3 cellular contexts compared by ENCODE assay signal in the genomic region with DNA sequence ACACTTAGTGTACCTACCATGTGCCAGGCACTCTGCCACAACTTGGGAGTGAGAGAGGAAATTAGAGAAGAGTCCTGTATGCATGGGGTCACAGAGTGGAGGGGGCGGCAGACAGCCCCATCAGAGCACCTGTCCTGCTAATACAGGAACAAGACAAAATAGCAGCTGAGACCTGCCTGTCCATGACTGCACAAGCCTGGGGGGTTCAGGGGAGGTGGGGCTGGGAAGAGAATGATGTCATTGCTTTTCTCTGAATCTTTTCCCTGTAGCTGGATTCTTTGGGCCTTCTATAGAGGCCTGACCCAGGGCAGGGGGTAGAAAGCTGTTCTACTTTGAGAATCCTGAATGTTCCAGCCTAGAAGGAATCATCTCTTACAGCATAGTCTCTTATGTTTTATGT.
TF ChIP-seq lines count a peak whose summit lies in the region.

No MANE protein-coding gene starts in this region.

TF ChIP-seq in K562, 482 proteins besides CTCF, POLR2A, EP300 and RAD21:
- TF ChIP-seq ZNF121 (CRISPR knock-in tag; conservative IDR thresholded peaks at IDR 0.05): no peak
- TF ChIP-seq ATF7 (IDR thresholded peaks at IDR 0.05): peak; percentile 54; the same call in 1 of the 2 replicates
- TF ChIP-seq, protein P1, sequence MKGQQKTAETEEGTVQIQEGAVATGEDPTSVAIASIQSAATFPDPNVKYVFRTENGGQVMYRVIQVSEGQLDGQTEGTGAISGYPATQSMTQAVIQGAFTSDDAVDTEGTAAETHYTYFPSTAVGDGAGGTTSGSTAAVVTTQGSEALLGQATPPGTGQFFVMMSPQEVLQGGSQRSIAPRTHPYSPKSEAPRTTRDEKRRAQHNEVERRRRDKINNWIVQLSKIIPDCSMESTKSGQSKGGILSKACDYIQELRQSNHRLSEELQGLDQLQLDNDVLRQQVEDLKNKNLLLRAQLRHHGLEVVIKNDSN (CRISPR knock-in tag; IDR thresholded peaks at IDR 0.05): no peak
- TF ChIP-seq ZNF584 (CRISPR knock-in tag; IDR thresholded peaks at IDR 0.05; ENCODE audit: low read depth): no peak
- TF ChIP-seq SMC3 (conservative IDR thresholded peaks at IDR 0.05; ENCODE audit: insufficient read depth, low read depth, low read length): no peak
TF ChIP-seq in K562: peak in this region for 1.

TF ChIP-seq in liver, 16 proteins besides CTCF, POLR2A, EP300 and RAD21:
- TF ChIP-seq HNF4G (IDR thresholded peaks at IDR 0.05) (no peak), RXRA (IDR thresholded peaks at IDR 0.05) (no peak), NR2F2 (IDR thresholded peaks at IDR 0.05) (no peak), FOXA2 (IDR thresholded peaks at IDR 0.05) (no peak), SP1 (IDR thresholded peaks at IDR 0.05) (no peak)
- TF ChIP-seq, protein P2, sequence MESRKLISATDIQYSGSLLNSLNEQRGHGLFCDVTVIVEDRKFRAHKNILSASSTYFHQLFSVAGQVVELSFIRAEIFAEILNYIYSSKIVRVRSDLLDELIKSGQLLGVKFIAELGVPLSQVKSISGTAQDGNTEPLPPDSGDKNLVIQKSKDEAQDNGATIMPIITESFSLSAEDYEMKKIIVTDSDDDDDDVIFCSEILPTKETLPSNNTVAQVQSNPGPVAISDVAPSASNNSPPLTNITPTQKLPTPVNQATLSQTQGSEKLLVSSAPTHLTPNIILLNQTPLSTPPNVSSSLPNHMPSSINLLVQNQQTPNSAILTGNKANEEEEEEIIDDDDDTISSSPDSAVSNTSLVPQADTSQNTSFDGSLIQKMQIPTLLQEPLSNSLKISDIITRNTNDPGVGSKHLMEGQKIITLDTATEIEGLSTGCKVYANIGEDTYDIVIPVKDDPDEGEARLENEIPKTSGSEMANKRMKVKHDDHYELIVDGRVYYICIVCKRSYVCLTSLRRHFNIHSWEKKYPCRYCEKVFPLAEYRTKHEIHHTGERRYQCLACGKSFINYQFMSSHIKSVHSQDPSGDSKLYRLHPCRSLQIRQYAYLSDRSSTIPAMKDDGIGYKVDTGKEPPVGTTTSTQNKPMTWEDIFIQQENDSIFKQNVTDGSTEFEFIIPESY (IDR thresholded peaks at IDR 0.05): no peak

TF ChIP-seq in SK-N-SH, 30 proteins besides CTCF, POLR2A, EP300 and RAD21:
- TF ChIP-seq ELF1 (IDR thresholded peaks at IDR 0.05) (no peak), CHD2 (IDR thresholded peaks at IDR 0.05; ENCODE audit: low read length, partially characterized antibody) (no peak)
- TF ChIP-seq, protein P1 (IDR thresholded peaks at IDR 0.05; ENCODE audit: borderline replicate concordance, low read depth): no peak
